Comparison of ENCODE assay signal across 9 cellular contexts in genomic region chr12:117236456-117237001, GRCh38. TPM values are rescaled to one million over a fixed set of nuclear protein-coding genes. Genes with fewer than 3 reads are reported as not detected.
A peak's percentile ranks its signal among the peaks of the same experiment; 100 is the strongest.
DNase-seq lines count a peak whose midpoint lies in the region; ATAC-seq and TF ChIP-seq lines count a peak whose summit lies in the region.
"Had no signal": no experiment of that assay in that cellular context is flagged by ENCODE, and none has a peak within 500 bp of the region (broad histone marks: within the 10 kb centered on the region; RNA-seq: fewer than 3 reads in every experiment).

No MANE protein-coding gene starts in this region.

- H3K79me2 ChIP-seq in OCI-LY7 (ENCODE audit: insufficient read depth, low read depth, low read length), result no peaks in the 10 kb centered on the region

- in situ Hi-C loops in IMR-90 (cut with MboI; ENCODE audit: low sequenced_read_pairs), result no loop called here

- no peak overlapping the region for H2AFZ ChIP-seq in IMR-90 (replicated peaks; ENCODE audit: low read length, poor library complexity)
- H2AFZ ChIP-seq in OCI-LY7 (ENCODE audit: low read length), result no peak overlapping the region

- peak; percentile 27; the same call in 1 of the 2 replicates for TF ChIP-seq RAD21 in IMR-90 (IDR thresholded peaks at IDR 0.05; ENCODE audit: low read length)

- H2BK5ac ChIP-seq in IMR-90 (ENCODE audit: low read depth, low read length, poor library complexity, severe bottlenecking), result no peak overlapping the region

- no peak overlapping the region for H3K56ac ChIP-seq in IMR-90 (ENCODE audit: extremely low read depth, insufficient read depth, low read length)

- H3K36me3 ChIP-seq in IMR-90 (ENCODE audit: control insufficient read depth, insufficient read depth, low read length), result no peaks in the 10 kb centered on the region
- H3K36me3 ChIP-seq in OCI-LY7 (ENCODE audit: insufficient read depth, low read length), result no peaks in the 10 kb centered on the region
- H3K36me3 ChIP-seq in neutrophil, result no peaks in the 10 kb centered on the region

- intact Hi-C loops in IMR-90 (cut with micrococcal nuclease), result loop anchor here (1.0 kb wide), 1 partner anchor 601 kb away; no protein-coding TSS in a partner anchor
- intact Hi-C loops in OCI-LY7 (cut with micrococcal nuclease; ENCODE audit: unreplicated experiment), result loop anchor here (10.0 kb wide), 1 partner anchor 348 kb away; no protein-coding TSS in a partner anchor

- H3K23ac ChIP-seq in IMR-90 (ENCODE audit: low read depth, low read length), result no peak overlapping the region

- no peak overlapping the region for H2BK20ac ChIP-seq in IMR-90 (ENCODE audit: low read depth, low read length)

- H3K27me3 ChIP-seq in IMR-90 (ENCODE audit: control insufficient read depth, insufficient read depth, low read length), result no peaks in the 10 kb centered on the region
- H3K27me3 ChIP-seq in neutrophil, result peaks cover 34% of the 10 kb centered on the region

- H3K36me3 Mint-ChIP-seq in activated T-cell treated with anti-CD3 and anti-CD28 coated beads, Interleukin-2, amount 50 U/mL, for 72 hours (ENCODE audit: insufficient read depth in 2 of 2), result no peaks in the 10 kb centered on the region

- no peak for TF ChIP-seq POLR2A in IMR-90 (IDR thresholded peaks at IDR 0.05; ENCODE audit: low read depth, low read length)

- H3K27ac ChIP-seq in IMR-90 (ENCODE audit: insufficient read depth, low read length) (no peak overlapping the region), OCI-LY7 (ENCODE audit: low read depth, low read length, poor library complexity, severe bottlenecking) (no peak overlapping the region), neutrophil (no peak overlapping the region), substantia nigra (ENCODE audit: low read depth, low read length, poor library complexity, severe bottlenecking) (no peak overlapping the region)

- H3K4me1 ChIP-seq in IMR-90 (ENCODE audit: control insufficient read depth, insufficient read depth, low read length) (no peaks in the 10 kb centered on the region), OCI-LY7 (ENCODE audit: insufficient read depth, low read length, poor library complexity, severe bottlenecking) (no peaks in the 10 kb centered on the region), neutrophil (ENCODE audit: control insufficient read depth in 1 of 2, insufficient read depth in 1 of 2, low read depth in 1 of 2, low read length in 1 of 2) (no peaks in the 10 kb centered on the region)

- H3K79me1 ChIP-seq in IMR-90 (ENCODE audit: low read depth in 1 of 2, low read length in 2 of 2), result no peaks in the 10 kb centered on the region

- H2BK15ac ChIP-seq in IMR-90 (ENCODE audit: low read depth, low read length), result no peak overlapping the region

- POLR2A ChIA-PET in IMR-90 (lab: Charles Lee; ENCODE audit: unreplicated experiment) (no interaction called here), OCI-LY7 (lab: Charles Lee) (no interaction called here)

- H4K20me1 ChIP-seq in IMR-90 (ENCODE audit: insufficient read depth, low read length) (no peaks in the 10 kb centered on the region), OCI-LY7 (ENCODE audit: insufficient read depth, low read length) (no peaks in the 10 kb centered on the region)

- H3K14ac ChIP-seq in IMR-90 (replicated peaks; ENCODE audit: low read depth, low read length), result no peak overlapping the region

- dilution Hi-C loops in IMR-90 (cut with HindIII; ENCODE audit: low sequenced_read_pairs, unreplicated experiment), result no loop called here

- H3K27ac Mint-ChIP-seq in activated T-cell treated with anti-CD3 and anti-CD28 coated beads, Interleukin-2, amount 50 U/mL, for 72 hours, result no peak overlapping the region
- H3K27ac Mint-ChIP-seq: T-helper 1 cell treated with Interleukin-12 subunit alpha and Interleukin-12 subunit beta and Interleukin-4 antibody, amounts not matched to agents 30 μg/mL and 1 μg/mL, for 36 hours had no signal

- CTCF ChIA-PET in IMR-90 (lab: Yijun Ruan, JAX), result interaction anchor here (1.0 to 1.1 kb wide), 2 partner anchors 40 to 613 kb away, joined by 4 read pairs; no protein-coding TSS in a partner anchor
- CTCF ChIA-PET in OCI-LY7 (lab: Charles Lee; ENCODE audit: unreplicated experiment), result no interaction called here

- peaks cover 8% of the 10 kb centered on the region for H3K27me3 Mint-ChIP-seq in activated T-cell treated with anti-CD3 and anti-CD28 coated beads, Interleukin-2, amount 50 U/mL, for 72 hours (ENCODE audit: low read depth)

- peaks cover 2% of the 10 kb centered on the region; the same call in 1 of the 2 replicates for H3K9me3 ChIP-seq in IMR-90 (ENCODE audit: control insufficient read depth, insufficient read depth, low read length)
- no peaks in the 10 kb centered on the region for H3K9me3 ChIP-seq in OCI-LY7 (ENCODE audit: low read length)
- H3K9me3 ChIP-seq in neutrophil, result no peaks in the 10 kb centered on the region

- no peak overlapping the region for H3K4me3 ChIP-seq in IMR-90 (ENCODE audit: insufficient read depth, low read depth, low read length)
- H3K4me3 ChIP-seq in OCI-LY7 (ENCODE audit: low read depth, low read length, poor library complexity, severe bottlenecking), result no peak overlapping the region
- no peak overlapping the region for H3K4me3 ChIP-seq in foreskin fibroblast (ENCODE audit: low read depth in 1 of 2, low read length in 2 of 2)
- H3K4me3 ChIP-seq in neutrophil (ENCODE audit: low read depth in 1 of 2, low read length in 1 of 2), result no peak overlapping the region

- H3K9me2 ChIP-seq in OCI-LY7 (ENCODE audit: insufficient read depth, low read length), result no peaks in the 10 kb centered on the region

- H2BK120ac ChIP-seq in IMR-90 (ENCODE audit: low read depth, low read length), result no peak overlapping the region

- H3K9me1 ChIP-seq in IMR-90 (ENCODE audit: insufficient read depth, low read length), result no peaks in the 10 kb centered on the region

- no peak overlapping the region for H4K8ac ChIP-seq in IMR-90 (ENCODE audit: low read depth in 2 of 2, low read length in 2 of 2)

- ATAC-seq in IMR-90 (ENCODE audit: low read depth) (no peak; the same call in 1 of the 2 replicates), HG03442 (IDR thresholded peaks at IDR 0.05; ENCODE audit: unreplicated experiment) (no peak)
- no peak for ATAC-seq in activated T-cell treated with anti-CD3 and anti-CD28 coated beads, Interleukin-2, amount 50 U/mL, for 72 hours (replicated peaks in 1 of 2)

- H3K4me3 Mint-ChIP-seq in activated T-cell treated with anti-CD3 and anti-CD28 coated beads, Interleukin-2, amount 50 U/mL, for 72 hours, result no peak overlapping the region
- H3K4me3 Mint-ChIP-seq: T-helper 1 cell treated with Interleukin-12 subunit alpha and Interleukin-12 subunit beta and Interleukin-4 antibody, amounts not matched to agents 30 μg/mL and 1 μg/mL, for 36 hours had no signal

- H3K4me1 Mint-ChIP-seq in activated T-cell treated with anti-CD3 and anti-CD28 coated beads, Interleukin-2, amount 50 U/mL, for 72 hours (ENCODE audit: low read depth), result no peaks in the 10 kb centered on the region

- H2AK9ac ChIP-seq in IMR-90 (replicated peaks; ENCODE audit: low read depth, low read length, poor library complexity), result no peak overlapping the region

- H4K91ac ChIP-seq in IMR-90 (ENCODE audit: insufficient read depth, low read depth, low read length), result no peak overlapping the region

- no peaks in the 10 kb centered on the region for H3K9me3 Mint-ChIP-seq in activated T-cell treated with anti-CD3 and anti-CD28 coated beads, Interleukin-2, amount 50 U/mL, for 72 hours
- H3K9me3 Mint-ChIP-seq: T-helper 1 cell treated with Interleukin-12 subunit alpha and Interleukin-12 subunit beta and Interleukin-4 antibody, amounts not matched to agents 30 μg/mL and 1 μg/mL, for 36 hours had no signal

- H3K9ac ChIP-seq in IMR-90 (ENCODE audit: low read depth, low read length), result no peak overlapping the region

- H3K4me2 ChIP-seq in IMR-90 (ENCODE audit: low read depth, low read length) (no peak overlapping the region), OCI-LY7 (ENCODE audit: low read length) (no peak overlapping the region)

- no peak overlapping the region for H3K18ac ChIP-seq in IMR-90 (ENCODE audit: low read depth, low read length)

- no peak overlapping the region for H4K5ac ChIP-seq in IMR-90 (ENCODE audit: low read depth, low read length)

- no TSS peak for BruUV-seq in IMR-90 (replicated peaks; lab: Mats Ljungman, UMichigan)
- BruUV-seq in OCI-LY7 (replicated peaks; lab: Mats Ljungman, UMichigan), result no TSS peak

- TF ChIP-seq CTCF in IMR-90 (conservative IDR thresholded peaks at IDR 0.05; ENCODE audit: low read depth, low read length), result peak; percentile 49
- TF ChIP-seq CTCF in OCI-LY7 (conservative IDR thresholded peaks at IDR 0.05; ENCODE audit: low read length), result peak; percentile 98
- peak; percentile 90 for TF ChIP-seq CTCF in foreskin fibroblast (IDR thresholded peaks at IDR 0.05; ENCODE audit: low read depth, low read length)
- TF ChIP-seq CTCF in neutrophil (IDR thresholded peaks at IDR 0.05), result peak; percentile 52

- no peak overlapping the region for H3K4ac ChIP-seq in IMR-90 (ENCODE audit: low read depth, low read length)

- 0% methylated on average over 1 of the region's 13 CpGs; no CpG with 5 or more reads in 1 of the 2 experiments for WGBS in IMR-90 (ENCODE audit: extremely low coverage in 2 of 2, insufficient read length in 1 of 2), 2 experiments

- H2AK5ac ChIP-seq in IMR-90 (ENCODE audit: low read depth, low read length), result no peak overlapping the region

- DNase-seq in D341Med (ENCODE audit: low spot score), result peak; percentile 76
- DNase-seq in IMR-90, result peak; percentile 17
- peak; percentile 67 for DNase-seq in OCI-LY7 (ENCODE audit: low spot score)
- peak; percentile 80 to 84 for DNase-seq in activated T-cell treated with anti-CD3 and anti-CD28 coated beads, Interleukin-2, amount 50 U/mL, for 72 hours
- peak; percentile 13 to 59 for DNase-seq in foreskin fibroblast
- peak in 47 of 49 donors; percentile 4 to 95 (median 63) for DNase-seq in substantia nigra (lab: John Stamatoyannopoulos, UW)

TF ChIP-seq in IMR-90, 13 proteins besides CTCF, POLR2A, EP300 and RAD21:
- TF ChIP-seq SMC3 (IDR thresholded peaks at IDR 0.05; ENCODE audit: low read depth, low read length), result peak; percentile 36; the same call in 1 of the 2 replicates
- TF ChIP-seq, protein P1, sequence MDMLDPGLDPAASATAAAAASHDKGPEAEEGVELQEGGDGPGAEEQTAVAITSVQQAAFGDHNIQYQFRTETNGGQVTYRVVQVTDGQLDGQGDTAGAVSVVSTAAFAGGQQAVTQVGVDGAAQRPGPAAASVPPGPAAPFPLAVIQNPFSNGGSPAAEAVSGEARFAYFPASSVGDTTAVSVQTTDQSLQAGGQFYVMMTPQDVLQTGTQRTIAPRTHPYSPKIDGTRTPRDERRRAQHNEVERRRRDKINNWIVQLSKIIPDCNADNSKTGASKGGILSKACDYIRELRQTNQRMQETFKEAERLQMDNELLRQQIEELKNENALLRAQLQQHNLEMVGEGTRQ (IDR thresholded peaks at IDR 0.05; ENCODE audit: low read depth, low read length), result no peak

RNA-seq across cellular contexts. Expression of gene FBXO21, which starts 46.3 kb away (rescaled TPM):
- total RNA-seq in IMR-90 (2012; rRNA removed) (56.6 and 61.7 TPM in 2 replicates), OCI-LY7 (2022) (34.4 and 42.2 TPM in 2 replicates)
- polyA plus RNA-seq in IMR-90 (2012; rRNA removed), result 37.6 and 43.6 TPM in 2 replicates
- polyA plus RNA-seq in IMR-90 (2012; cell fraction: cytosol; rRNA removed), result 21.5 and 38.1 TPM in 2 replicates
- 24.4 and 28.8 TPM in 2 replicates for polyA plus RNA-seq in IMR-90 (2012; cell fraction: nucleus; rRNA removed; ENCODE audit: low replicate concordance)
- 60.8 and 94.5 TPM in 2 replicates for total RNA-seq in OCI-LY7 (2014; rRNA removed; shearing (Covaris generic))
- total RNA-seq in activated T-cell treated with anti-CD3 and anti-CD28 coated beads, Interleukin-2, amount 50 U/mL, for 72 hours, result 10 to 100 TPM; 17.2 to 24.7 TPM

Comparison
In these comparisons a context has a peak if more than half of its experiments do, and no peak if none do; other contexts are left out.
1. DNase-seq: peak in every context shown above with its lines; median percentile 82 in activated T-cell treated with anti-CD3 and anti-CD28 coated beads, Interleukin-2, amount 50 U/mL, for 72 hours; 76 in D341Med; 67 in OCI-LY7; 63 in substantia nigra; 36 in foreskin fibroblast; 17 in IMR-90.